In genomic region chr7:120998996-120999565, GRCh38 we compare ENCODE assay signal across 18 cellular contexts. TPM values are rescaled to one million over a fixed set of nuclear protein-coding genes. Genes with fewer than 3 reads are reported as not detected.
DNase-seq lines count a peak whose midpoint lies in the region; ATAC-seq and TF ChIP-seq lines count a peak whose summit lies in the region.
"Had no signal": no experiment of that assay in that cellular context is flagged by ENCODE, and none has a peak within 500 bp of the region (broad histone marks: within the 10 kb centered on the region; RNA-seq: fewer than 3 reads in every experiment).

No MANE protein-coding gene starts in this region.

- H3K4me1 ChIP-seq in right atrium auricular region = peaks cover 0 to 55% of the 10 kb centered on the region in 2 donors
- H3K4me1 ChIP-seq in rectal smooth muscle tissue (ENCODE audit: control insufficient read depth, insufficient read depth, low read length) = peaks cover 46% of the 10 kb centered on the region
- peaks cover 38% of the 10 kb centered on the region for H3K4me1 ChIP-seq in vagina

- intact Hi-C loops in left ventricle myocardium superior (cut with micrococcal nuclease) (no loop called here), vagina (cut with DNase I) (no loop called here)

- H3K36me3 ChIP-seq in right atrium auricular region (no peaks in the 10 kb centered on the region), rectal smooth muscle tissue (ENCODE audit: control insufficient read depth, insufficient read depth, low read length) (no peaks in the 10 kb centered on the region), vagina (no peaks in the 10 kb centered on the region)
- H3K36me3 ChIP-seq: Peyer's patch had no signal

- no peak overlapping the region for H3K4me3 ChIP-seq in right atrium auricular region
- peak overlapping the region; percentile 55 for H3K4me3 ChIP-seq in coronary artery
- no peak overlapping the region for H3K4me3 ChIP-seq in rectal smooth muscle tissue (ENCODE audit: low read length)
- no peak overlapping the region for H3K4me3 ChIP-seq in vagina
- H3K4me3 ChIP-seq: Peyer's patch had no signal

- no peak for TF ChIP-seq POLR2A in vagina (IDR thresholded peaks at IDR 0.05)

- ATAC-seq in left ventricle myocardium superior (no peak), HG02852 (IDR thresholded peaks at IDR 0.05; ENCODE audit: unreplicated experiment) (no peak)
- ATAC-seq: activated T-cell treated with anti-CD3 and anti-CD28 coated beads, Interleukin-2, amount 50 U/mL, for 72 hours; CD8-positive, alpha-beta T cell had no signal

- no peak for TF ChIP-seq CTCF in right atrium auricular region (IDR thresholded peaks at IDR 0.05)
- no peak for TF ChIP-seq CTCF in coronary artery (IDR thresholded peaks at IDR 0.05)
- no peak for TF ChIP-seq CTCF in vagina (IDR thresholded peaks at IDR 0.05)

- H3K27me3 ChIP-seq in right atrium auricular region = no peaks in the 10 kb centered on the region
- H3K27me3 ChIP-seq in rectal smooth muscle tissue (ENCODE audit: control insufficient read depth, insufficient read depth, low read length) = no peaks in the 10 kb centered on the region
- H3K27me3 ChIP-seq in vagina = no peaks in the 10 kb centered on the region
- H3K27me3 ChIP-seq: Peyer's patch had no signal

- H3K27ac ChIP-seq in right atrium auricular region (peak overlapping the region; percentile 13 to 52), coronary artery (peak overlapping the region; percentile 81 to 83), rectal smooth muscle tissue (ENCODE audit: low read depth, low read length) (peak overlapping the region; percentile 81), vagina (peak overlapping the region; percentile 62)

- H3K9ac ChIP-seq in rectal smooth muscle tissue (ENCODE audit: low read length) = no peak overlapping the region

- no peak for DNase-seq in right atrium auricular region (ENCODE audit: low spot score)
- DNase-seq in left ventricle myocardium superior = no peak
- DNase-seq in coronary artery (ENCODE audit: low spot score) = no peak
- no peak for DNase-seq in vagina (ENCODE audit: extremely low spot score in 2 of 2)
- no peak for DNase-seq in activated T-cell treated with anti-CD3 and anti-CD28 coated beads, Interleukin-2, amount 50 U/mL, for 1 hour
- DNase-seq in C1 segment of cervical spinal cord (lab: John Stamatoyannopoulos, UW) = no peak
- DNase-seq: activated naive CD4-positive, alpha-beta T cell treated with anti-CD3 and anti-CD28 coated beads, Interleukin-2, amount 10 ng/mL, durations not matched to agents 7 days and 5 days; activated T-cell treated with anti-CD3 and anti-CD28 coated beads, Interleukin-2, amount 50 U/mL, for 72 hours; anterior cingulate cortex; CD8-positive, alpha-beta T cell; central memory CD4-positive, alpha-beta T cell; NCI-H1048; NCI-H187 treated with DMSO at 0.1 percent for 48 hours; NCI-H345; Peyer's patch; T-helper 9 cell had no signal

- H3K9me3 ChIP-seq in right atrium auricular region = no peaks in the 10 kb centered on the region
- no peaks in the 10 kb centered on the region for H3K9me3 ChIP-seq in vagina
- H3K9me3 ChIP-seq: Peyer's patch had no signal

RNA-seq across cellular contexts. Expression of gene CPED1, which starts 10.6 kb away (rescaled TPM):
- 10 to 100 TPM; 13.8 to 19.0 TPM for total RNA-seq in right atrium auricular region
- 32.8 TPM for total RNA-seq in left ventricle myocardium superior
- total RNA-seq in vagina = 27.3 TPM
- total RNA-seq: activated T-cell treated with anti-CD3 and anti-CD28 coated beads, Interleukin-2, amount 50 U/mL, for 72 hours; CD8-positive, alpha-beta T cell had no signal

RNA-seq across cellular contexts. Expression of gene ING3, which starts 48.5 kb away (rescaled TPM):
- total RNA-seq in right atrium auricular region (10 to 100 TPM in 1 of 2 donors, 1 to 10 TPM in 1; 9.9 to 10.4 TPM), left ventricle myocardium superior (14.3 TPM), vagina (14.0 TPM)
